Comparison of ENCODE assay signal across 12 cellular contexts in the genomic region with DNA sequence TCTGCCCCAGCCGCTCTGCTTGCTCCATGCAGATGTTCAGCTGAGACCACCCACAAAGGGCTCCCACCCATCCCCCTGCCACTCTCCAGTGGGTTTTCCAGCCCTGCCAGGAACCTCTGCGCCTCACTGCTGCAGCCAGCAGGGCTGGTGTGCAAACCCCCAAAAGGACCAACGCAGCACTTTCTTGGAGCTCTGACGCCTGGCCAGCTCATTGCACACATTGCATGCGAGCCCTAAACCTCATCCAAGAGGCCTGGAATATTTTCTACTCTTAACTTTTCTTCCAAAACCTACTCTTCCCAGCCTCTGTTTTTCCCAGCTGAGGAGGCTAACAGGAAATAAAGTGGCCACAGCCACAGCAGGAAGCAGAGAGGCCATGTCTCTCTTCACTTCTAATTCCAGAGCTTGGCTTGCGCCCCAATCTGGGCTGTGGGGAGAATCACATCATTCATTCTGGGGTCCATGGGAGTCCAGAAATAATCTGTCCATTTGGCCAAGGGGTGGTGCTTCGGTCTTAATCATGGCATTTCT. TPM values are rescaled to one million over a fixed set of nuclear protein-coding genes. Genes with fewer than 3 reads are reported as not detected.
DNase-seq lines count a peak whose midpoint lies in the region; ATAC-seq and TF ChIP-seq lines count a peak whose summit lies in the region.
"Had no signal": no experiment of that assay in that cellular context is flagged by ENCODE, and none has a peak within 500 bp of the region (broad histone marks: within the 10 kb centered on the region; RNA-seq: fewer than 3 reads in every experiment).

No MANE protein-coding gene starts in this region.

- intact Hi-C loops in mucosa of descending colon (cut with DNase I, micrococcal nuclease) (no loop called here), uterus (cut with DNase I; ENCODE audit: low total_unique reads) (no loop called here)

- H3K4me1 ChIP-seq in mucosa of descending colon (ENCODE audit: low read depth) (no peaks in the 10 kb centered on the region), uterus (no peaks in the 10 kb centered on the region)
- no peaks in the 10 kb centered on the region for H3K4me1 ChIP-seq in effector memory CD4-positive, alpha-beta T cell (ENCODE audit: control insufficient read depth, insufficient read depth, low read length, poor library complexity, severe bottlenecking)

- TF ChIP-seq CTCF in mucosa of descending colon (IDR thresholded peaks at IDR 0.05), result no peak
- TF ChIP-seq CTCF in uterus (IDR thresholded peaks at IDR 0.05), result no peak

- no peak for TF ChIP-seq POLR2A in uterus (IDR thresholded peaks at IDR 0.05)

- DNase-seq in activated CD8-positive, alpha-beta memory T cell treated with anti-CD3 and anti-CD28 coated beads for 24 hours, result peak; percentile 24
- no peak for DNase-seq in activated CD8-positive, alpha-beta memory T cell treated with anti-CD3 and anti-CD28 coated beads, Interleukin-2, amount 50 U/mL, for 48 hours
- peak; percentile 40 for DNase-seq in ecto neural progenitor cell (ENCODE audit: low spot score)
- DNase-seq in mucosa of descending colon, result peak; percentile 32 to 61 (median 40)
- DNase-seq in uterus, result peak in 1 of 2 donors; percentile 56
- DNase-seq in effector memory CD4-positive, alpha-beta T cell, result no peak
- no peak for DNase-seq in stimulated activated CD4-positive, alpha-beta T cell treated with anti-CD3 and anti-CD28 coated beads, Interleukin-1b, Interleukin-23, amount 100 ng/mL, for 48 hours
- DNase-seq: NCI-H1105 treated with DMSO at 0.1 percent for 48 hours, NCI-H524 had no signal

- no peaks in the 10 kb centered on the region for H3K27me3 ChIP-seq in uterus
- no peaks in the 10 kb centered on the region for H3K27me3 ChIP-seq in effector memory CD4-positive, alpha-beta T cell (replicated peaks; ENCODE audit: control insufficient read depth, insufficient read depth, low read length, poor library complexity, severe bottlenecking)
- H3K27me3 ChIP-seq: adrenal gland had no signal

- no peaks in the 10 kb centered on the region for H3K36me3 ChIP-seq in mucosa of descending colon (ENCODE audit: low read depth)
- H3K36me3 ChIP-seq in uterus, result no peaks in the 10 kb centered on the region
- no peaks in the 10 kb centered on the region for H3K36me3 ChIP-seq in effector memory CD4-positive, alpha-beta T cell (ENCODE audit: control insufficient read depth, insufficient read depth, low read length)
- H3K36me3 ChIP-seq: adrenal gland had no signal

- H3K4me3 ChIP-seq in mucosa of descending colon (no peak overlapping the region), uterus (no peak overlapping the region)
- H3K4me3 ChIP-seq in effector memory CD4-positive, alpha-beta T cell (ENCODE audit: insufficient read depth, low read depth, low read length, poor library complexity, severe bottlenecking), result no peak overlapping the region
- H3K4me3 ChIP-seq: adrenal gland had no signal

- H3K9me3 ChIP-seq in mucosa of descending colon (no peaks in the 10 kb centered on the region), uterus (no peaks in the 10 kb centered on the region)
- H3K9me3 ChIP-seq in effector memory CD4-positive, alpha-beta T cell (ENCODE audit: control insufficient read depth, low read length), result no peaks in the 10 kb centered on the region
- H3K9me3 ChIP-seq: adrenal gland had no signal

- ATAC-seq in mucosa of descending colon (peak; percentile 41), HG03039 (IDR thresholded peaks at IDR 0.05; ENCODE audit: unreplicated experiment) (no peak)

- H3K27ac ChIP-seq in uterus, result peak overlapping the region; percentile 44 to 84
- no peak overlapping the region for H3K27ac ChIP-seq in effector memory CD4-positive, alpha-beta T cell (ENCODE audit: insufficient read depth, low read length, poor library complexity, severe bottlenecking)
- H3K27ac ChIP-seq: 22Rv1 had no signal

RNA-seq across cellular contexts. Expression of a gene that starts 4.6 kb away (rescaled TPM):
- total RNA-seq in mucosa of descending colon, result not detected
- total RNA-seq in uterus, result not detected
- total RNA-seq: adrenal gland had no signal

RNA-seq across cellular contexts. Expression of a gene that starts 23.1 kb away (rescaled TPM):
- total RNA-seq in mucosa of descending colon, result 10 to 100 TPM in 1 of 3 donors, 1 to 10 TPM in 2; 1.5 to 13.8 (median 2.2) TPM
- total RNA-seq in uterus, result 10 to 100 TPM; 10.3 to 46.6 (median 19.3) TPM

RNA-seq across cellular contexts. Expression of a gene that starts 49.8 kb away (rescaled TPM):
- total RNA-seq in mucosa of descending colon (10 to 100 TPM in 1 of 3 donors, 1 to 10 TPM in 2; 4.8 to 12.7 (median 7.0) TPM), uterus (10 to 100 TPM in 3 of 4 donors, 1 to 10 TPM in 1; 8.5 to 38.9 (median 14.7) TPM)

Comparison
In these comparisons a context has a peak if more than half of its experiments do, and no peak if none do; other contexts are left out.
1. DNase-seq: peak in activated CD8-positive, alpha-beta memory T cell treated with anti-CD3 and anti-CD28 coated beads for 24 hours (single experiment), ecto neural progenitor cell (single experiment) and mucosa of descending colon (3 of 3); none in activated CD8-positive, alpha-beta memory T cell treated with anti-CD3 and anti-CD28 coated beads, Interleukin-2, amount 50 U/mL, for 48 hours (single experiment), effector memory CD4-positive, alpha-beta T cell (0 of 3) and stimulated activated CD4-positive, alpha-beta T cell treated with anti-CD3 and anti-CD28 coated beads, Interleukin-1b, Interleukin-23, amount 100 ng/mL, for 48 hours (single experiment).